Comparison of ENCODE assay signal across 10 cellular contexts in genomic region chr11:119155733-119156492, GRCh38. TPM values are rescaled to one million over a fixed set of nuclear protein-coding genes. Genes with fewer than 3 reads are reported as not detected.
DNase-seq lines count a peak whose midpoint lies in the region; ATAC-seq and TF ChIP-seq lines count a peak whose summit lies in the region.
"Had no signal": no experiment of that assay in that cellular context is flagged by ENCODE, and none has a peak within 500 bp of the region (broad histone marks: within the 10 kb centered on the region; RNA-seq: fewer than 3 reads in every experiment).

No MANE protein-coding gene starts in this region.

- H3K27me3 ChIP-seq in WERI-Rb-1 (ENCODE audit: insufficient read depth, low read depth, severe bottlenecking) (no peaks in the 10 kb centered on the region), neural progenitor cell (peaks cover 15% of the 10 kb centered on the region)

- H3K27ac Mint-ChIP-seq in neural progenitor cell, result no peak overlapping the region
- H3K27ac Mint-ChIP-seq: activated naive CD4-positive, alpha-beta T cell treated with anti-CD3 and anti-CD28 coated beads, Interleukin-2, amount 50 U/mL, for 24 hours had no signal

- H3K9ac ChIP-seq in neural progenitor cell, result no peak overlapping the region
- H3K9ac ChIP-seq: BLaER1 treated with 17β-estradiol and CSF1 and Interleukin-3, amounts not matched to agents 10 nM and 100 nM had no signal

- DNase-seq in NCI-H510A treated with DMSO at 0.1 percent for 48 hours (lab: John Stamatoyannopoulos, UW) (peak; percentile 24), NCI-H510A (lab: John Stamatoyannopoulos, UW) (no peak), KBM-7 (peak; percentile 32), WERI-Rb-1 (peak; percentile 66), neural progenitor cell (ENCODE audit: low spot score) (peak; percentile 40)

- H3K4me1 Mint-ChIP-seq in neural progenitor cell, result peaks cover 3% of the 10 kb centered on the region
- H3K4me1 Mint-ChIP-seq: activated naive CD4-positive, alpha-beta T cell treated with anti-CD3 and anti-CD28 coated beads, Interleukin-2, amount 50 U/mL, for 24 hours had no signal

- no peaks in the 10 kb centered on the region for H3K36me3 Mint-ChIP-seq in neural progenitor cell
- H3K36me3 Mint-ChIP-seq: activated naive CD4-positive, alpha-beta T cell treated with anti-CD3 and anti-CD28 coated beads, Interleukin-2, amount 50 U/mL, for 24 hours had no signal

- no peaks in the 10 kb centered on the region for H3K79me2 ChIP-seq in neural progenitor cell (ENCODE audit: low read depth)

- H3K27me3 Mint-ChIP-seq in neural progenitor cell (ENCODE audit: insufficient read depth, low read depth), result peaks cover 21% of the 10 kb centered on the region

- no peak overlapping the region for H2AFZ ChIP-seq in neural progenitor cell (replicated peaks)

- H3K4me1 ChIP-seq in neural progenitor cell, result no peaks in the 10 kb centered on the region

- H3K4me2 ChIP-seq in neural progenitor cell, result no peak overlapping the region

- TF ChIP-seq CTCF in WERI-Rb-1 (IDR thresholded peaks at IDR 0.05; ENCODE audit: low read depth, low read length) (peak; percentile 53), neural progenitor cell (IDR thresholded peaks at IDR 0.05) (peak; percentile 39)

- no peaks in the 10 kb centered on the region for H4K20me1 ChIP-seq in neural progenitor cell (ENCODE audit: low read depth)

- ATAC-seq in HG02798 (IDR thresholded peaks at IDR 0.05; ENCODE audit: poor library complexity, unreplicated experiment) (no peak), HG03378 (IDR thresholded peaks at IDR 0.05; ENCODE audit: unreplicated experiment) (no peak), GM19351 (IDR thresholded peaks at IDR 0.05; ENCODE audit: unreplicated experiment) (no peak)

- H3K27ac ChIP-seq in WERI-Rb-1, result no peak overlapping the region
- no peak overlapping the region for H3K27ac ChIP-seq in neural progenitor cell
- H3K27ac ChIP-seq: BLaER1 treated with 17β-estradiol and CSF1 and Interleukin-3, amounts not matched to agents 10 nM and 100 nM had no signal

- no peak overlapping the region for H3K4me3 ChIP-seq in WERI-Rb-1 (ENCODE audit: low read depth, low read length)
- H3K4me3 ChIP-seq in neural progenitor cell, result no peak overlapping the region
- H3K4me3 ChIP-seq: BLaER1 treated with 17β-estradiol and CSF1 and Interleukin-3, amounts not matched to agents 10 nM and 100 nM had no signal

- in situ Hi-C loops in KBM-7 (cut with MboI; ENCODE audit: low pct_unique_long_range_greater_than_20kb, low sequenced_read_pairs), result no loop called here

- H3K36me3 ChIP-seq in WERI-Rb-1 (peaks cover 28% of the 10 kb centered on the region), neural progenitor cell (no peaks in the 10 kb centered on the region)
- H3K36me3 ChIP-seq: BLaER1 treated with 17β-estradiol and CSF1 and Interleukin-3, amounts not matched to agents 10 nM and 100 nM had no signal

- H3K9me3 ChIP-seq in WERI-Rb-1 (ENCODE audit: severe bottlenecking) (no peaks in the 10 kb centered on the region), neural progenitor cell (ENCODE audit: low read depth) (no peaks in the 10 kb centered on the region)
- H3K9me3 ChIP-seq: BLaER1 treated with 17β-estradiol and CSF1 and Interleukin-3, amounts not matched to agents 10 nM and 100 nM had no signal

- no peak overlapping the region for H3K4me3 Mint-ChIP-seq in neural progenitor cell
- H3K4me3 Mint-ChIP-seq: activated naive CD4-positive, alpha-beta T cell treated with anti-CD3 and anti-CD28 coated beads, Interleukin-2, amount 50 U/mL, for 24 hours had no signal

- H3K9me3 Mint-ChIP-seq in neural progenitor cell, result no peaks in the 10 kb centered on the region
- H3K9me3 Mint-ChIP-seq: activated naive CD4-positive, alpha-beta T cell treated with anti-CD3 and anti-CD28 coated beads, Interleukin-2, amount 50 U/mL, for 24 hours had no signal

- H3F3A ChIP-seq in neural progenitor cell (ENCODE audit: low read depth), result peaks cover 6% of the 10 kb centered on the region

RNA-seq across cellular contexts. Expression of gene ABCG4, which starts 7.1 kb away (rescaled TPM):
- 0.24 and 0.65 TPM in 2 replicates for total RNA-seq in neural progenitor cell (ENCODE audit: low replicate concordance)

RNA-seq across cellular contexts. Expression of gene NLRX1, which starts 12.6 kb away (rescaled TPM):
- total RNA-seq in neural progenitor cell (ENCODE audit: low replicate concordance), result 10.2 and 34.8 TPM in 2 replicates

RNA-seq across cellular contexts. Expression of gene NHERF4, which starts 29.4 kb away (rescaled TPM):
- 0.12 TPM in 1 of 2 replicates, not detected in the other for total RNA-seq in neural progenitor cell (ENCODE audit: low replicate concordance)

RNA-seq across cellular contexts. Expression of gene HINFP, which starts 34.5 kb away (rescaled TPM):
- total RNA-seq in neural progenitor cell (ENCODE audit: low replicate concordance), result 32.5 and 47.3 TPM in 2 replicates

RNA-seq across cellular contexts. Expression of gene C2CD2L, which starts 48.8 kb away (rescaled TPM):
- 1.5 and 3.7 TPM in 2 replicates for total RNA-seq in neural progenitor cell (ENCODE audit: low replicate concordance)
